ENCODE assay signal across 19 cellular contexts in genomic region chr6:145092554-145092953, GRCh38.
A peak's percentile ranks its signal among the peaks of the same experiment; 100 is the strongest.
DNase-seq lines count a peak whose midpoint lies in the region; ATAC-seq and TF ChIP-seq lines count a peak whose summit lies in the region.
"Had no signal": no experiment of that assay in that cellular context is flagged by ENCODE, and none has a peak within 500 bp of the region (broad histone marks: within the 10 kb centered on the region; RNA-seq: fewer than 3 reads in every experiment).

No MANE protein-coding gene starts in this region.

- no peaks in the 10 kb centered on the region for H3K36me3 ChIP-seq in HEK293 (ENCODE audit: control insufficient read depth in 2 of 2, insufficient read depth in 1 of 2, low read length in 2 of 2)
- H3K36me3 ChIP-seq in CD8-positive, alpha-beta T cell (ENCODE audit: insufficient read depth, low read length) = no peaks in the 10 kb centered on the region
- H3K36me3 ChIP-seq: BLaER1 treated with 17β-estradiol and CSF1 and Interleukin-3, amounts not matched to agents 10 nM and 100 nM had no signal

- no peak overlapping the region for H3K4me3 ChIP-seq in HEK293 (ENCODE audit: low read depth, low read length)
- H3K4me3 ChIP-seq in CD8-positive, alpha-beta T cell (ENCODE audit: low read depth, low read length) = no peak overlapping the region
- H3K4me3 ChIP-seq: A549; BLaER1 treated with 17β-estradiol and CSF1 and Interleukin-3, amounts not matched to agents 10 nM and 100 nM had no signal

- no peak for ATAC-seq in CD8-positive, alpha-beta T cell
- ATAC-seq: A549 had no signal

- DNase-seq in NCI-H69 (lab: John Stamatoyannopoulos, UW) = peak; percentile 30
- peak; percentile 18 for DNase-seq in myocyte (ENCODE audit: low read depth)
- no peak for DNase-seq in DMS79 (lab: John Stamatoyannopoulos, UW)
- no peak for DNase-seq in CD8-positive, alpha-beta T cell
- DNase-seq: AML-193; CD4-positive, alpha-beta T cell; CD8-positive, alpha-beta memory T cell; COR-L47; DMS 273 treated with DMSO at 0.1 percent for 48 hours; DMS153; DMS53; DMS79 treated with DMSO at 0.1 percent for 48 hours; GF-D8 had no signal

- CTCF ChIA-PET in HEK293 (lab: Yijun Ruan, JAX) = interaction anchor here (0.8 to 1.4 kb wide), 3 partner anchors 8 to 124 kb away, joined by 3 read pairs; no protein-coding TSS in a partner anchor
- CTCF ChIA-PET in CD8-positive, alpha-beta T cell (lab: Charles Lee) = no interaction called here

- no peaks in the 10 kb centered on the region for H3K36me3 Mint-ChIP-seq in CD8-positive, alpha-beta T cell
- H3K36me3 Mint-ChIP-seq: CD8-positive, alpha-beta memory T cell had no signal

- no peaks in the 10 kb centered on the region for H3K4me1 ChIP-seq in HEK293 (ENCODE audit: control insufficient read depth, insufficient read depth, low read length)
- H3K4me1 ChIP-seq in CD8-positive, alpha-beta T cell (ENCODE audit: insufficient read depth, low read length) = no peaks in the 10 kb centered on the region
- H3K4me1 ChIP-seq: A549; BLaER1 treated with 17β-estradiol and CSF1 and Interleukin-3, amounts not matched to agents 10 nM and 100 nM had no signal

- POLR2A ChIA-PET in HEK293 (lab: Yijun Ruan, JAX) = no interaction called here
- POLR2A ChIA-PET in CD8-positive, alpha-beta T cell (lab: Charles Lee) = no interaction called here

- H3K27ac Mint-ChIP-seq in CD8-positive, alpha-beta T cell = no peak overlapping the region
- H3K27ac Mint-ChIP-seq: B cell; CD4-positive, alpha-beta T cell; CD8-positive, alpha-beta memory T cell had no signal

- peaks cover 2% of the 10 kb centered on the region for H3K27me3 Mint-ChIP-seq in CD8-positive, alpha-beta T cell (ENCODE audit: low read depth)

- H3K27ac ChIP-seq in HEK293 (ENCODE audit: extremely low read depth, low read depth, low read length) = no peak overlapping the region
- H3K27ac ChIP-seq in CD8-positive, alpha-beta T cell (ENCODE audit: low read depth, low read length) = no peak overlapping the region
- H3K27ac ChIP-seq: 22Rv1; A549; BLaER1 treated with 17β-estradiol and CSF1 and Interleukin-3, amounts not matched to agents 10 nM and 100 nM; C4-2B had no signal

- H3K27me3 ChIP-seq in CD8-positive, alpha-beta T cell (ENCODE audit: insufficient read depth, low read length) = peaks cover 3% of the 10 kb centered on the region
- H3K27me3 ChIP-seq: BLaER1 treated with 17β-estradiol and CSF1 and Interleukin-3, amounts not matched to agents 10 nM and 100 nM had no signal

- H3K9me3 Mint-ChIP-seq in CD8-positive, alpha-beta T cell = peaks cover 3% of the 10 kb centered on the region

- H3K9me3 ChIP-seq in HEK293 (ENCODE audit: control insufficient read depth, insufficient read depth, low read depth, low read length) = no peaks in the 10 kb centered on the region
- H3K9me3 ChIP-seq in CD8-positive, alpha-beta T cell (ENCODE audit: low read length) = no peaks in the 10 kb centered on the region
- H3K9me3 ChIP-seq: A549 had no signal

- intact Hi-C loops in CD8-positive, alpha-beta T cell (cut with DNase I, micrococcal nuclease) = no loop called here

- no peaks in the 10 kb centered on the region for H3K4me1 Mint-ChIP-seq in CD8-positive, alpha-beta T cell (ENCODE audit: low read depth)
- H3K4me1 Mint-ChIP-seq: B cell; CD8-positive, alpha-beta memory T cell had no signal

- H3K4me3 Mint-ChIP-seq in CD8-positive, alpha-beta T cell = no peak overlapping the region
- H3K4me3 Mint-ChIP-seq: B cell; CD4-positive, alpha-beta T cell; CD8-positive, alpha-beta memory T cell had no signal

- no peak for TF ChIP-seq CTCF in HEK293 (tag by site-specific recombination; IDR thresholded peaks at IDR 0.05)
- no peak for TF ChIP-seq CTCF in CD8-positive, alpha-beta T cell (IDR thresholded peaks at IDR 0.05)

TF ChIP-seq in HEK293, 187 proteins besides CTCF, POLR2A, EP300 and RAD21:
- TF ChIP-seq ZNF114 (tag by site-specific recombination; IDR thresholded peaks at IDR 0.05) (no peak), PRDM10 (tag by site-specific recombination; IDR thresholded peaks at IDR 0.05) (no peak), ZNF311 (tag by site-specific recombination; IDR thresholded peaks at IDR 0.05; ENCODE audit: borderline replicate concordance) (no peak), ZFP69B (tag by site-specific recombination; IDR thresholded peaks at IDR 0.05) (no peak), TCF7L2 (IDR thresholded peaks at IDR 0.05; ENCODE audit: borderline replicate concordance, low read depth, low read length) (no peak), OVOL3 (tag by site-specific recombination; IDR thresholded peaks at IDR 0.05) (no peak), SCRT2 (tag by site-specific recombination; IDR thresholded peaks at IDR 0.05) (peak; percentile 57; the same call in 1 of the 2 replicates), ZNF449 (tag by site-specific recombination; IDR thresholded peaks at IDR 0.05) (peak; percentile 52; the same call in 1 of the 2 replicates), ZNF148 (tag by site-specific recombination; IDR thresholded peaks at IDR 0.05; ENCODE audit: borderline replicate concordance) (no peak), ZNF768 (tag by site-specific recombination; IDR thresholded peaks at IDR 0.05) (no peak), ZNF585B (tag by site-specific recombination; IDR thresholded peaks at IDR 0.05) (no peak), ZNF266 (tag by site-specific recombination; IDR thresholded peaks at IDR 0.05; ENCODE audit: low read depth) (no peak)

Comparison
In these comparisons a context has a peak if more than half of its experiments do, and no peak if none do; other contexts are left out.
1. DNase-seq: peak in NCI-H69 (single experiment) and myocyte (single experiment); none in DMS79 (single experiment) and CD8-positive, alpha-beta T cell (0 of 7).